In the genomic region with DNA sequence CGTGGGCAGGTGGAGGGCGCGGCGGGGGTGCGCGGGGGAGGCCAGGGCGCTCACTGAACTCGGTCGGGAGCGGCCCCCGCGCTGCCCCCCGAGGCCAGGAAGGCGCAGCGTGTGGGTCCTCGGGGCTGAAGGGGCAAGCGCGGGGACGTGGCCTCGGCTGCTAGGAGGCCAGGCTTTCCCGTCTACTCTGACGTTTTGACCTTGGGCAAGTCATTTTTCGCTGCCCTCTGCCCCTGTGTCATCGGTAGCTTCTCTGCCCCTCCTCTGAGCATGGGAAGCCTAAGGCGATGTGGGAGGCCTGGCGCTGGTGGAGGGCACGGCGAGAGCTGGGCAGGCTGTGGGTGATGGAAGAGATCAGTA, we compare ENCODE assay signal across 1 cellular context.
TF ChIP-seq lines count a peak whose summit lies in the region.

No MANE protein-coding gene starts in this region.

TF ChIP-seq in GM23338, 12 proteins besides CTCF, POLR2A, EP300 and RAD21 (continued from another document):
- TF ChIP-seq, protein P1, sequence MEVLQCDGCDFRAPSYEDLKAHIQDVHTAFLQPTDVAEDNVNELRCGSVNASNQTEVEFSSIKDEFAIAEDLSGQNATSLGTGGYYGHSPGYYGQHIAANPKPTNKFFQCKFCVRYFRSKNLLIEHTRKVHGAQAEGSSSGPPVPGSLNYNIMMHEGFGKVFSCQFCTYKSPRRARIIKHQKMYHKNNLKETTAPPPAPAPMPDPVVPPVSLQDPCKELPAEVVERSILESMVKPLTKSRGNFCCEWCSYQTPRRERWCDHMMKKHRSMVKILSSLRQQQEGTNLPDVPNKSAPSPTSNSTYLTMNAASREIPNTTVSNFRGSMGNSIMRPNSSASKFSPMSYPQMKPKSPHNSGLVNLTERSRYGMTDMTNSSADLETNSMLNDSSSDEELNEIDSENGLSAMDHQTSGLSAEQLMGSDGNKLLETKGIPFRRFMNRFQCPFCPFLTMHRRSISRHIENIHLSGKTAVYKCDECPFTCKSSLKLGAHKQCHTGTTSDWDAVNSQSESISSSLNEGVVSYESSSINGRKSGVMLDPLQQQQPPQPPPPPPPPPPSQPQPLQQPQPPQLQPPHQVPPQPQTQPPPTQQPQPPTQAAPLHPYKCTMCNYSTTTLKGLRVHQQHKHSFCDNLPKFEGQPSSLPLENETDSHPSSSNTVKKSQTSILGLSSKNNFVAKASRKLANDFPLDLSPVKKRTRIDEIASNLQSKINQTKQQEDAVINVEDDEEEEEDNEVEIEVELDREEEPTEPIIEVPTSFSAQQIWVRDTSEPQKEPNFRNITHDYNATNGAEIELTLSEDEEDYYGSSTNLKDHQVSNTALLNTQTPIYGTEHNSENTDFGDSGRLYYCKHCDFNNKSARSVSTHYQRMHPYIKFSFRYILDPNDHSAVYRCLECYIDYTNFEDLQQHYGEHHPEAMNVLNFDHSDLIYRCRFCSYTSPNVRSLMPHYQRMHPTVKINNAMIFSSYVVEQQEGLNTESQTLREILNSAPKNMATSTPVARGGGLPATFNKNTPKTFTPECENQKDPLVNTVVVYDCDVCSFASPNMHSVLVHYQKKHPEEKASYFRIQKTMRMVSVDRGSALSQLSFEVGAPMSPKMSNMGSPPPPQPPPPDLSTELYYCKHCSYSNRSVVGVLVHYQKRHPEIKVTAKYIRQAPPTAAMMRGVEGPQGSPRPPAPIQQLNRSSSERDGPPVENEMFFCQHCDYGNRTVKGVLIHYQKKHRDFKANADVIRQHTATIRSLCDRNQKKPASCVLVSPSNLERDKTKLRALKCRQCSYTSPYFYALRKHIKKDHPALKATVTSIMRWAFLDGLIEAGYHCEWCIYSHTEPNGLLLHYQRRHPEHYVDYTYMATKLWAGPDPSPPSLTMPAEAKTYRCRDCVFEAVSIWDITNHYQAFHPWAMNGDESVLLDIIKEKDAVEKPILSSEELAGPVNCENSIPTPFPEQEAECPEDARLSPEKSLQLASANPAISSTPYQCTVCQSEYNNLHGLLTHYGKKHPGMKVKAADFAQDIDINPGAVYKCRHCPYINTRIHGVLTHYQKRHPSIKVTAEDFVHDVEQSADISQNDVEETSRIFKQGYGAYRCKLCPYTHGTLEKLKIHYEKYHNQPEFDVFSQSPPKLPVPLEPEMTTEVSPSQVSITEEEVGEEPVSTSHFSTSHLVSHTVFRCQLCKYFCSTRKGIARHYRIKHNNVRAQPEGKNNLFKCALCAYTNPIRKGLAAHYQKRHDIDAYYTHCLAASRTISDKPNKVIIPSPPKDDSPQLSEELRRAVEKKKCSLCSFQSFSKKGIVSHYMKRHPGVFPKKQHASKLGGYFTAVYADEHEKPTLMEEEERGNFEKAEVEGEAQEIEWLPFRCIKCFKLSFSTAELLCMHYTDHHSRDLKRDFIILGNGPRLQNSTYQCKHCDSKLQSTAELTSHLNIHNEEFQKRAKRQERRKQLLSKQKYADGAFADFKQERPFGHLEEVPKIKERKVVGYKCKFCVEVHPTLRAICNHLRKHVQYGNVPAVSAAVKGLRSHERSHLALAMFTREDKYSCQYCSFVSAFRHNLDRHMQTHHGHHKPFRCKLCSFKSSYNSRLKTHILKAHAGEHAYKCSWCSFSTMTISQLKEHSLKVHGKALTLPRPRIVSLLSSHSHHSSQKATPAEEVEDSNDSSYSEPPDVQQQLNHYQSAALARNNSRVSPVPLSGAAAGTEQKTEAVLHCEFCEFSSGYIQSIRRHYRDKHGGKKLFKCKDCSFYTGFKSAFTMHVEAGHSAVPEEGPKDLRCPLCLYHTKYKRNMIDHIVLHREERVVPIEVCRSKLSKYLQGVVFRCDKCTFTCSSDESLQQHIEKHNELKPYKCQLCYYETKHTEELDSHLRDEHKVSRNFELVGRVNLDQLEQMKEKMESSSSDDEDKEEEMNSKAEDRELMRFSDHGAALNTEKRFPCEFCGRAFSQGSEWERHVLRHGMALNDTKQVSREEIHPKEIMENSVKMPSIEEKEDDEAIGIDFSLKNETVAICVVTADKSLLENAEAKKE (CRISPR knock-in tag; IDR thresholded peaks at IDR 0.05) = no peak
- TF ChIP-seq, protein P2, sequence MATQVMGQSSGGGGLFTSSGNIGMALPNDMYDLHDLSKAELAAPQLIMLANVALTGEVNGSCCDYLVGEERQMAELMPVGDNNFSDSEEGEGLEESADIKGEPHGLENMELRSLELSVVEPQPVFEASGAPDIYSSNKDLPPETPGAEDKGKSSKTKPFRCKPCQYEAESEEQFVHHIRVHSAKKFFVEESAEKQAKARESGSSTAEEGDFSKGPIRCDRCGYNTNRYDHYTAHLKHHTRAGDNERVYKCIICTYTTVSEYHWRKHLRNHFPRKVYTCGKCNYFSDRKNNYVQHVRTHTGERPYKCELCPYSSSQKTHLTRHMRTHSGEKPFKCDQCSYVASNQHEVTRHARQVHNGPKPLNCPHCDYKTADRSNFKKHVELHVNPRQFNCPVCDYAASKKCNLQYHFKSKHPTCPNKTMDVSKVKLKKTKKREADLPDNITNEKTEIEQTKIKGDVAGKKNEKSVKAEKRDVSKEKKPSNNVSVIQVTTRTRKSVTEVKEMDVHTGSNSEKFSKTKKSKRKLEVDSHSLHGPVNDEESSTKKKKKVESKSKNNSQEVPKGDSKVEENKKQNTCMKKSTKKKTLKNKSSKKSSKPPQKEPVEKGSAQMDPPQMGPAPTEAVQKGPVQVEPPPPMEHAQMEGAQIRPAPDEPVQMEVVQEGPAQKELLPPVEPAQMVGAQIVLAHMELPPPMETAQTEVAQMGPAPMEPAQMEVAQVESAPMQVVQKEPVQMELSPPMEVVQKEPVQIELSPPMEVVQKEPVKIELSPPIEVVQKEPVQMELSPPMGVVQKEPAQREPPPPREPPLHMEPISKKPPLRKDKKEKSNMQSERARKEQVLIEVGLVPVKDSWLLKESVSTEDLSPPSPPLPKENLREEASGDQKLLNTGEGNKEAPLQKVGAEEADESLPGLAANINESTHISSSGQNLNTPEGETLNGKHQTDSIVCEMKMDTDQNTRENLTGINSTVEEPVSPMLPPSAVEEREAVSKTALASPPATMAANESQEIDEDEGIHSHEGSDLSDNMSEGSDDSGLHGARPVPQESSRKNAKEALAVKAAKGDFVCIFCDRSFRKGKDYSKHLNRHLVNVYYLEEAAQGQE (IDR thresholded peaks at IDR 0.05; ENCODE audit: unreplicated experiment) = no peak
- no peak for TF ChIP-seq CREB1 (CRISPR knock-in tag; IDR thresholded peaks at IDR 0.05; ENCODE audit: low read depth)
